1 cellular context compared by ENCODE assay signal in the genomic region with DNA sequence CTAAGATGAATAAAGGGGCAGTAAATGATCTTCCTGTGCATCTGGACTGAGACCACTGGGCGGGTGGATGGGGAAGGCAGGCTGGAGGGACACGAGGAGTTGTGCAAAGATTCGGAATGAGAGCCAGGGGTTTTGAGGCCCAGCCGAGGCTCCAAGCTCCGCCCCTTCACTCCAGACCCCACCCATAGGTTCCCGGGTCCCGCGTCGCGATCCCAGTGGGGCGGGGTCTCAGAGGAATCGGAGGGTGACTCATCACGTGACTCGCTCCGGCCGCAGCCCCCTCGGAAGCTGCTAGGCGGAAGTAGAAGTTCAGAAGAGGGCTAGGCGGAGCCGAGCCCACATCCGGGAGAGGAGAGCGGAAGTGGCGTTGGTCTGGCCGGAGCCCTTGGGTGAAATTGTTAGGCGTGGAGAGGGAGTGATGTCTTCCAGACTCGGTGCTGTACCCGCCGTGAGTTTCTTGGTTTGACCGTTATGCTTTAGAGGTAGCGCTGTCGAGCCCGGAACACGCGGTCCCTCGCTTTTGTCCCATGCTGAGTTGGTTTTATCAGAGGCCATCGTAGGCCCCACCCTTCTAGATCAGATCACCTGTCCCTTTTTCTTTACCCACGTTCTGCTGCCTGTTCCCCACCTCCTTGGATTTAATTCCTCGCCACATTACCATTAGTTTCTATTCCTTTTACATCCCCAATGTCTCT.
TF ChIP-seq lines count a peak whose summit lies in the region.

Gene ZNF512, plus strand, starts transcription at position 348 of the 695 bp plus-strand sequence. Its CDS starts 71 bp downstream, at position 419.

TF ChIP-seq in HepG2, 621 proteins besides CTCF, POLR2A, EP300 and RAD21 (continued from another document and continues in another):
- TF ChIP-seq SNAPC4 (CRISPR knock-in tag; IDR thresholded peaks at IDR 0.05) (peak; percentile 84), GTF3A (CRISPR knock-in tag; conservative IDR thresholded peaks at IDR 0.05) (no peak), ZNF546 (CRISPR knock-in tag; conservative IDR thresholded peaks at IDR 0.05) (peak; percentile 59; the same call in 1 of the 2 replicates), RXRB (CRISPR knock-in tag; IDR thresholded peaks at IDR 0.05; ENCODE audit: borderline replicate concordance) (no peak), IRF1 (CRISPR knock-in tag; IDR thresholded peaks at IDR 0.05; ENCODE audit: low read depth) (no peak), MZF1 (CRISPR knock-in tag; IDR thresholded peaks at IDR 0.05; ENCODE audit: borderline replicate concordance) (no peak), ZNF136 (CRISPR knock-in tag; IDR thresholded peaks at IDR 0.05; ENCODE audit: low read depth) (no peak; the same call in 1 of the 2 replicates), HOXA9 (CRISPR knock-in tag; IDR thresholded peaks at IDR 0.05; ENCODE audit: borderline replicate concordance) (no peak), ZNF557 (CRISPR knock-in tag; IDR thresholded peaks at IDR 0.05) (no peak; the same call in 1 of the 2 replicates), THAP9 (CRISPR knock-in tag; IDR thresholded peaks at IDR 0.05; ENCODE audit: borderline replicate concordance) (peak; percentile 80; the same call in 1 of the 2 replicates), HOXD1 (CRISPR knock-in tag; IDR thresholded peaks at IDR 0.05) (peak; percentile 69; the same call in 1 of the 2 replicates), ZNF850 (CRISPR knock-in tag; conservative IDR thresholded peaks at IDR 0.05) (no peak), AGO2 (optimal IDR thresholded peaks at IDR 0.05; ENCODE audit: low read depth, low read length) (no peak), ZNF615 (CRISPR knock-in tag; IDR thresholded peaks at IDR 0.05; ENCODE audit: borderline replicate concordance) (no peak), KDM5B (CRISPR knock-in tag; IDR thresholded peaks at IDR 0.05; ENCODE audit: borderline replicate concordance) (peak; percentile 93), PAWR (CRISPR knock-in tag; IDR thresholded peaks at IDR 0.05; ENCODE audit: borderline replicate concordance) (no peak), RFXAP (CRISPR knock-in tag; IDR thresholded peaks at IDR 0.05; ENCODE audit: borderline replicate concordance) (0 out of 2 replicates have a peak, but pooled peaks have one; percentile 45), SOX5 (CRISPR knock-in tag; IDR thresholded peaks at IDR 0.05; ENCODE audit: borderline replicate concordance) (peak; percentile 56), ZNF235 (CRISPR knock-in tag; IDR thresholded peaks at IDR 0.05; ENCODE audit: borderline replicate concordance) (peak; percentile 75; the same call in 1 of the 2 replicates), MIER3 (CRISPR knock-in tag; IDR thresholded peaks at IDR 0.05; ENCODE audit: borderline replicate concordance) (peak; percentile 83; the same call in 1 of the 2 replicates), ZNF510 (CRISPR knock-in tag; IDR thresholded peaks at IDR 0.05; ENCODE audit: low read depth) (no peak), SMYD3 (CRISPR knock-in tag; IDR thresholded peaks at IDR 0.05) (peak; percentile 48; the same call in 1 of the 2 replicates), RCOR2 (CRISPR knock-in tag; IDR thresholded peaks at IDR 0.05) (no peak), ZNF282 (IDR thresholded peaks at IDR 0.05; ENCODE audit: partially characterized antibody) (no peak), ZNF747 (CRISPR knock-in tag; IDR thresholded peaks at IDR 0.05; ENCODE audit: borderline replicate concordance) (peak; percentile 80; the same call in 1 of the 2 replicates), AKNA (CRISPR knock-in tag; IDR thresholded peaks at IDR 0.05; ENCODE audit: borderline replicate concordance) (no peak), MLX (CRISPR knock-in tag; IDR thresholded peaks at IDR 0.05) (0 out of 2 replicates have a peak, but pooled peaks have one; percentile 31), ZFP1 (CRISPR knock-in tag; IDR thresholded peaks at IDR 0.05) (no peak), ZNF275 (CRISPR knock-in tag; IDR thresholded peaks at IDR 0.05; ENCODE audit: borderline replicate concordance) (peak; percentile 96)
- TF ChIP-seq, protein P1, sequence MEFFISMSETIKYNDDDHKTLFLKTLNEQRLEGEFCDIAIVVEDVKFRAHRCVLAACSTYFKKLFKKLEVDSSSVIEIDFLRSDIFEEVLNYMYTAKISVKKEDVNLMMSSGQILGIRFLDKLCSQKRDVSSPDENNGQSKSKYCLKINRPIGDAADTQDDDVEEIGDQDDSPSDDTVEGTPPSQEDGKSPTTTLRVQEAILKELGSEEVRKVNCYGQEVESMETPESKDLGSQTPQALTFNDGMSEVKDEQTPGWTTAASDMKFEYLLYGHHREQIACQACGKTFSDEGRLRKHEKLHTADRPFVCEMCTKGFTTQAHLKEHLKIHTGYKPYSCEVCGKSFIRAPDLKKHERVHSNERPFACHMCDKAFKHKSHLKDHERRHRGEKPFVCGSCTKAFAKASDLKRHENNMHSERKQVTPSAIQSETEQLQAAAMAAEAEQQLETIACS (CRISPR knock-in tag; IDR thresholded peaks at IDR 0.05), result no peak
- TF ChIP-seq, protein P2, sequence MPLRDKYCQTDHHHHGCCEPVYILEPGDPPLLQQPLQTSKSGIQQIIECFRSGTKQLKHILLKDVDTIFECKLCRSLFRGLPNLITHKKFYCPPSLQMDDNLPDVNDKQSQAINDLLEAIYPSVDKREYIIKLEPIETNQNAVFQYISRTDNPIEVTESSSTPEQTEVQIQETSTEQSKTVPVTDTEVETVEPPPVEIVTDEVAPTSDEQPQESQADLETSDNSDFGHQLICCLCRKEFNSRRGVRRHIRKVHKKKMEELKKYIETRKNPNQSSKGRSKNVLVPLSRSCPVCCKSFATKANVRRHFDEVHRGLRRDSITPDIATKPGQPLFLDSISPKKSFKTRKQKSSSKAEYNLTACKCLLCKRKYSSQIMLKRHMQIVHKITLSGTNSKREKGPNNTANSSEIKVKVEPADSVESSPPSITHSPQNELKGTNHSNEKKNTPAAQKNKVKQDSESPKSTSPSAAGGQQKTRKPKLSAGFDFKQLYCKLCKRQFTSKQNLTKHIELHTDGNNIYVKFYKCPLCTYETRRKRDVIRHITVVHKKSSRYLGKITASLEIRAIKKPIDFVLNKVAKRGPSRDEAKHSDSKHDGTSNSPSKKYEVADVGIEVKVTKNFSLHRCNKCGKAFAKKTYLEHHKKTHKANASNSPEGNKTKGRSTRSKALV (CRISPR knock-in tag; IDR thresholded peaks at IDR 0.05), result peak; percentile 85; the same call in 1 of the 2 replicates
